In genomic region chr1:51302746-51303145, GRCh38 we compare ENCODE assay signal across 22 cellular contexts.
"Had no signal": no experiment of that assay in that cellular context is flagged by ENCODE, and none has a peak within 500 bp of the region (broad histone marks: within the 10 kb centered on the region; RNA-seq: fewer than 3 reads in every experiment).

No MANE protein-coding gene starts in this region.

- H3K36me3 ChIP-seq: gastrocnemius medialis, neutrophil, right atrium auricular region, sigmoid colon, thyroid gland had no signal

- H3K9me3 ChIP-seq: gastrocnemius medialis, neutrophil, right atrium auricular region, sigmoid colon, thyroid gland had no signal

- ATAC-seq: esophagus mucosa, gastrocnemius medialis, left lobe of liver, natural killer cell had no signal

- DNase-seq: dorsolateral prefrontal cortex; effector CD8-positive, alpha-beta T cell; foreskin fibroblast; gastrocnemius medialis; head of caudate nucleus; kidney; natural killer cell; stimulated activated CD4-positive, alpha-beta T cell treated with anti-CD3 and anti-CD28 coated beads, Interleukin-15, amount 100 ng/mL, for 24 hours; stimulated activated CD4-positive, alpha-beta T cell treated with anti-CD3 and anti-CD28 coated beads, Interleukin-2, amount 100 ng/mL, for 48 hours; stimulated activated naive B cell treated with anti-CD40 and anti-IgM and Interleukin-4, amounts not matched to agents 10 μg/mL and 1 μg/mL and 100 μg/mL, for 72 hours; stomach; thyroid gland; trophoblast cell had no signal

- H3K79me2 ChIP-seq: parathyroid adenoma had no signal

- FAIRE-seq: colon, kidney had no signal

- H3K4me1 ChIP-seq: gastrocnemius medialis, parathyroid adenoma, sigmoid colon, thyroid gland had no signal

- H3K4me3 ChIP-seq: dorsolateral prefrontal cortex, gastrocnemius medialis, lung, right atrium auricular region, sigmoid colon, stomach, thyroid gland had no signal

- H3K9ac ChIP-seq: parathyroid adenoma had no signal

- H3K27me3 ChIP-seq: dorsolateral prefrontal cortex, gastrocnemius medialis, neutrophil, right atrium auricular region, stomach, thyroid gland had no signal

- H3K27ac ChIP-seq: dorsolateral prefrontal cortex, epithelial cell of prostate, gastrocnemius medialis, neutrophil, parathyroid adenoma, right atrium auricular region, sigmoid colon, thyroid gland had no signal

- H2AFZ ChIP-seq: parathyroid adenoma had no signal
